ENCODE assay signal across 8 cellular contexts in the genomic region with DNA sequence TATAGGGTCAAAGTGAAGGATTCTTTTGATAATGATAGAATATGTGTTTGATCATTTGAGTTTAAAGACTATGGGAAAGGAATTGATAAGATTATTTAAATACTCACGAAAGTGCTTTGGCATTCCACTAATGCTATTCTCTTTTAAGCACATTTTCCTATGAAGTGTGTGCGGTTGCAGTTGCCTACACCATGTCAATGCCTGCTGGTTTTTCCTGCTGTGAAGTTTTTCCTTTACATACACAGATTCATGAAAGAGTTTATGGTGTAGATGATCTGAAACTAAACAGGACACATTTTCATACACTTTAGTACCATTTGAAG.
DNase-seq lines count a peak whose midpoint lies in the region; TF ChIP-seq lines count a peak whose summit lies in the region.

No MANE protein-coding gene starts in this region.

- TF ChIP-seq CTCF in brain (conservative IDR thresholded peaks at IDR 0.05), result no peak

- peaks cover 37% of the 10 kb centered on the region for H3K4me1 ChIP-seq in muscle layer of colon (ENCODE audit: insufficient read depth, low read length)

- no peaks in the 10 kb centered on the region for H3K27me3 Mint-ChIP-seq in brain

- no peaks in the 10 kb centered on the region for H3K36me3 ChIP-seq in muscle layer of colon (ENCODE audit: insufficient read depth, low read length)

- peak; percentile 23 for DNase-seq in stimulated activated CD4-positive, alpha-beta T cell treated with anti-CD3 and anti-CD28 coated beads, Interleukin-12 subunit alpha, Interleukin-12 subunit beta, amount 100 ng/mL, for 4 hours
- DNase-seq in stimulated activated CD4-positive, alpha-beta T cell treated with anti-CD3 and anti-CD28 coated beads, Interleukin-2, amount 100 ng/mL, for 48 hours, result no peak
- DNase-seq in dermis blood vessel endothelial cell, result no peak
- no peak for DNase-seq in DMS153 treated with DMSO at 0.1 percent for 48 hours (lab: John Stamatoyannopoulos, UW; ENCODE audit: unreplicated experiment)
- DNase-seq in NCI-H1694 treated with DMSO at 0.1 percent for 48 hours (lab: John Stamatoyannopoulos, UW), result no peak
- DNase-seq in HuH-7 (ENCODE audit: low spot score), result no peak

- no peaks in the 10 kb centered on the region for H3K9me3 ChIP-seq in muscle layer of colon (ENCODE audit: low read length)

- H3K4me3 Mint-ChIP-seq in brain, result peak overlapping the region; percentile 34 to 60 (median 49)

- H3K9ac ChIP-seq in muscle layer of colon (ENCODE audit: low read length), result peak overlapping the region; percentile 22

- no peaks in the 10 kb centered on the region for H3K27me3 ChIP-seq in muscle layer of colon (ENCODE audit: control insufficient read depth in 1 of 2, insufficient read depth in 2 of 2, low read length in 2 of 2)

- no peaks in the 10 kb centered on the region for H3K9me3 Mint-ChIP-seq in brain

- H3K4me1 Mint-ChIP-seq in brain, result peaks cover 41% of the 10 kb centered on the region

- H3K27ac Mint-ChIP-seq in brain, result peak overlapping the region; percentile 84 to 99 (median 96)

- H3K4me3 ChIP-seq in muscle layer of colon (ENCODE audit: low read depth in 1 of 2, low read length in 2 of 2), result peak overlapping the region in 1 of 2 donors; percentile 19

- H3K27ac ChIP-seq in muscle layer of colon (ENCODE audit: low read depth, low read length), result peak overlapping the region; percentile 86

- peaks cover 15% of the 10 kb centered on the region for H3K36me3 Mint-ChIP-seq in brain
